Comparison of ENCODE assay signal across 8 cellular contexts in genomic region chr12:113208041-113208934, GRCh38. TPM values are rescaled to one million over a fixed set of nuclear protein-coding genes. Genes with fewer than 3 reads are reported as not detected.
DNase-seq lines count a peak whose midpoint lies in the region; ATAC-seq and TF ChIP-seq lines count a peak whose summit lies in the region.

No MANE protein-coding gene starts in this region.

- H3K27ac ChIP-seq in heart left ventricle = peak overlapping the region in 11 of 12 donors; percentile 11 to 91 (median 65)

- peaks cover 39% of the 10 kb centered on the region for H3K4me1 Mint-ChIP-seq in stimulated activated effector memory CD8-positive, alpha-beta T cell treated with anti-CD3 and anti-CD28 coated beads, Interleukin-12 subunit alpha, Interleukin-12 subunit beta, amount 100 ng/mL, for 72 hours
- H3K4me1 Mint-ChIP-seq in progenitor cell of endocrine pancreas (ENCODE audit: low read depth) = peaks cover 2% of the 10 kb centered on the region

- no peaks in the 10 kb centered on the region for H3K36me3 ChIP-seq in heart left ventricle

- H3K4me3 ChIP-seq in heart left ventricle = peak overlapping the region in 1 of 12 donors; percentile 25

- H3K4me1 ChIP-seq in heart left ventricle = peaks cover 0 to 69% (median 10%) of the 10 kb centered on the region in 12 donors

- peaks cover 16% of the 10 kb centered on the region for H3K36me3 Mint-ChIP-seq in stimulated activated effector memory CD8-positive, alpha-beta T cell treated with anti-CD3 and anti-CD28 coated beads, Interleukin-12 subunit alpha, Interleukin-12 subunit beta, amount 100 ng/mL, for 72 hours
- peaks cover 11% of the 10 kb centered on the region for H3K36me3 Mint-ChIP-seq in progenitor cell of endocrine pancreas (ENCODE audit: insufficient read depth)

- CTCF ChIA-PET in GM10248 (lab: Yijun Ruan, JAX) = interaction anchor here (1.0 to 1.9 kb wide), 5 partner anchors 9 to 19 kb away, joined by 3 to 6 read pairs (median 4); no protein-coding TSS in a partner anchor

- DNase-seq in GM10248 (ENCODE audit: extremely low spot score) (peak; percentile 84), KG1 (lab: John Stamatoyannopoulos, UW) (peak; percentile 91), heart left ventricle (peak; percentile 61 to 75 (median 70)), NCI-H187 (lab: John Stamatoyannopoulos, UW) (no peak), progenitor cell of endocrine pancreas (ENCODE audit: low spot score, unreplicated experiment) (no peak)
- DNase-seq in activated CD8-positive, alpha-beta memory T cell treated with anti-CD3 and anti-CD28 coated beads for 24 hours = peak; percentile 75
- peak; percentile 43 to 89 for DNase-seq in stimulated activated effector memory CD8-positive, alpha-beta T cell treated with anti-CD3 and anti-CD28 coated beads, Interleukin-12 subunit alpha, Interleukin-12 subunit beta, amount 100 ng/mL, for 72 hours (ENCODE audit: low spot score in 2 of 2)

- H3K4me3 Mint-ChIP-seq in stimulated activated effector memory CD8-positive, alpha-beta T cell treated with anti-CD3 and anti-CD28 coated beads, Interleukin-12 subunit alpha, Interleukin-12 subunit beta, amount 100 ng/mL, for 72 hours = peak overlapping the region; percentile 65
- H3K4me3 Mint-ChIP-seq in progenitor cell of endocrine pancreas (ENCODE audit: low read depth) = no peak overlapping the region

- H3K9me3 ChIP-seq in heart left ventricle = no peaks in the 10 kb centered on the region

- POLR2A ChIA-PET in GM10248 (lab: Yijun Ruan, JAX) = interaction anchor here (2.5 kb wide), 1 partner anchor 14 kb away, joined by 25 read pairs; the partner anchor contains the start of gene TPCN1

- TF ChIP-seq CTCF in GM10248 (IDR thresholded peaks at IDR 0.05; ENCODE audit: control extremely low read depth, extremely low read depth, low read depth, missing control alignments) (no peak), heart left ventricle (IDR thresholded peaks at IDR 0.05) (no peak), progenitor cell of endocrine pancreas (IDR thresholded peaks at IDR 0.05; ENCODE audit: unreplicated experiment) (no peak)

- no peak for TF ChIP-seq POLR2A in heart left ventricle (IDR thresholded peaks at IDR 0.05)

- no peaks in the 10 kb centered on the region for H3K27me3 ChIP-seq in heart left ventricle

- peak overlapping the region; percentile 94 for H3K27ac Mint-ChIP-seq in stimulated activated effector memory CD8-positive, alpha-beta T cell treated with anti-CD3 and anti-CD28 coated beads, Interleukin-12 subunit alpha, Interleukin-12 subunit beta, amount 100 ng/mL, for 72 hours
- H3K27ac Mint-ChIP-seq in progenitor cell of endocrine pancreas = no peak overlapping the region

- whole genome bisulfite sequencing in heart left ventricle, 4 donors = 49 to 64% (median 53%) methylated on average over 10 of the region's 10 CpGs

- ATAC-seq in GM21576 (IDR thresholded peaks at IDR 0.05; ENCODE audit: unreplicated experiment) (peak; percentile 76), heart left ventricle (peak; percentile 66 to 86 (median 80))
- ATAC-seq in stimulated activated effector memory CD8-positive, alpha-beta T cell treated with anti-CD3 and anti-CD28 coated beads, Interleukin-12 subunit alpha, Interleukin-12 subunit beta, amount 100 ng/mL, for 72 hours = peak; percentile 91

- intact Hi-C loops in heart left ventricle (cut with DNase I) = loop anchor here in 1 of 10 donors (10.0 kb wide), 1 partner anchor 217 kb away; the partner anchor contains the start of gene SDSL

- H3K9me3 Mint-ChIP-seq in stimulated activated effector memory CD8-positive, alpha-beta T cell treated with anti-CD3 and anti-CD28 coated beads, Interleukin-12 subunit alpha, Interleukin-12 subunit beta, amount 100 ng/mL, for 72 hours = no peaks in the 10 kb centered on the region
- peaks cover 6% of the 10 kb centered on the region for H3K9me3 Mint-ChIP-seq in progenitor cell of endocrine pancreas (ENCODE audit: low read depth)

- H3K27me3 Mint-ChIP-seq in progenitor cell of endocrine pancreas = no peaks in the 10 kb centered on the region

RNA-seq across cellular contexts. Expression of gene TPCN1, which starts 13.0 kb away (rescaled TPM):
- total RNA-seq in heart left ventricle (100 to 1,000 TPM in 4 of 9 donors, 10 to 100 TPM in 5; 52.1 to 136 (median 92.0) TPM), progenitor cell of endocrine pancreas (32.1 and 34.1 TPM in 2 replicates)
- 10 to 100 TPM; 22.6 to 75.1 TPM for polyA plus RNA-seq in heart left ventricle

RNA-seq across cellular contexts. Expression of gene RITA1, which starts 22.8 kb away (rescaled TPM):
- total RNA-seq in heart left ventricle = 10 to 100 TPM; 13.3 to 30.7 (median 16.0) TPM
- polyA plus RNA-seq in heart left ventricle = 10 to 100 TPM; 10.4 to 12.9 TPM
- 15.6 and 16.2 TPM in 2 replicates for total RNA-seq in progenitor cell of endocrine pancreas

RNA-seq across cellular contexts. Expression of gene DDX54, which starts 23.0 kb away (rescaled TPM):
- total RNA-seq in heart left ventricle = 10 to 100 TPM; 28.2 to 60.2 (median 38.2) TPM
- polyA plus RNA-seq in heart left ventricle = 10 to 100 TPM; 23.4 to 53.2 TPM
- 61.5 and 66.1 TPM in 2 replicates for total RNA-seq in progenitor cell of endocrine pancreas

RNA-seq across cellular contexts. Expression of gene CFAP73, which starts 58.8 kb away (rescaled TPM):
- total RNA-seq in heart left ventricle (not detected), progenitor cell of endocrine pancreas (not detected in 2 replicates)
- under 1 TPM; 0.04 to 0.11 TPM for polyA plus RNA-seq in heart left ventricle

Comparison
In these comparisons a context has a peak if more than half of its experiments do, and no peak if none do; other contexts are left out.
1. DNase-seq: peak in GM10248 (single experiment), KG1 (single experiment), activated CD8-positive, alpha-beta memory T cell treated with anti-CD3 and anti-CD28 coated beads for 24 hours (single experiment), heart left ventricle (5 of 5) and stimulated activated effector memory CD8-positive, alpha-beta T cell treated with anti-CD3 and anti-CD28 coated beads, Interleukin-12 subunit alpha, Interleukin-12 subunit beta, amount 100 ng/mL, for 72 hours (2 of 2); none in NCI-H187 (0 of 2) and progenitor cell of endocrine pancreas (single experiment).
2. Peak in every context shown above with its lines, with median percentiles within 50 percentile points of each other: ATAC-seq.